17 cellular contexts compared by ENCODE assay signal in genomic region chrX:154441564-154441963, GRCh38. TPM values are rescaled to one million over a fixed set of nuclear protein-coding genes. Genes with fewer than 3 reads are reported as not detected.
A peak's percentile ranks its signal among the peaks of the same experiment; 100 is the strongest.
DNase-seq lines count a peak whose midpoint lies in the region; ATAC-seq and TF ChIP-seq lines count a peak whose summit lies in the region.
"Had no signal": no experiment of that assay in that cellular context is flagged by ENCODE, and none has a peak within 500 bp of the region (broad histone marks: within the 10 kb centered on the region; RNA-seq: fewer than 3 reads in every experiment).

No MANE protein-coding gene starts in this region.

- peak overlapping the region; percentile 19 for H3K27ac Mint-ChIP-seq in activated CD8-positive, alpha-beta memory T cell treated with anti-CD3 and anti-CD28 coated beads, Interleukin-2, amount 10 ng/mL, durations not matched to agents 7 days and 5 days
- H3K27ac Mint-ChIP-seq in CD8-positive, alpha-beta memory T cell, result peak overlapping the region in 6 of 8 donors; percentile 52 to 91 (median 85)

- no peak for TF ChIP-seq CTCF in spleen (IDR thresholded peaks at IDR 0.05 in 8 of 11, conservative IDR thresholded peaks at IDR 0.05 in 3 of 11)

- no peak overlapping the region for H3K4me3 ChIP-seq in CD8-positive, alpha-beta memory T cell (ENCODE audit: low read length)
- H3K4me3 ChIP-seq in spleen, result no peak overlapping the region
- H3K4me3 ChIP-seq: BLaER1 treated with 17β-estradiol and CSF1 and Interleukin-3, amounts not matched to agents 10 nM and 100 nM; K562 had no signal

- POLR2A ChIA-PET in CD8-positive, alpha-beta memory T cell (lab: Charles Lee), result interaction anchor here (0.6 to 0.7 kb wide), 3 partner anchors 16 to 69 kb away, joined by 3 to 6 read pairs (median 3); partner anchors contain the start of genes PLXNA3 and SLC10A3

- no peaks in the 10 kb centered on the region for H3K9me3 ChIP-seq in CD8-positive, alpha-beta memory T cell (ENCODE audit: low read length)
- H3K9me3 ChIP-seq in spleen, result no peaks in the 10 kb centered on the region

- H3K36me3 Mint-ChIP-seq in activated CD8-positive, alpha-beta memory T cell treated with anti-CD3 and anti-CD28 coated beads, Interleukin-2, amount 10 ng/mL, durations not matched to agents 7 days and 5 days, result peaks cover 12% of the 10 kb centered on the region
- H3K36me3 Mint-ChIP-seq in CD8-positive, alpha-beta memory T cell, result peaks cover 0 to 36% (median 0%) of the 10 kb centered on the region in 3 donors

- ATAC-seq in activated CD8-positive, alpha-beta memory T cell treated with anti-CD3 and anti-CD28 coated beads, Interleukin-2, amount 10 ng/mL, durations not matched to agents 7 days and 5 days, result no peak
- ATAC-seq in HG03135 (IDR thresholded peaks at IDR 0.05; ENCODE audit: unreplicated experiment), result no peak
- ATAC-seq: K562 had no signal

- intact Hi-C loops in spleen (cut with DNase I; ENCODE audit: low total_unique reads), result no loop called here

- no peak overlapping the region for H3K4me3 Mint-ChIP-seq in activated CD8-positive, alpha-beta memory T cell treated with anti-CD3 and anti-CD28 coated beads, Interleukin-2, amount 10 ng/mL, durations not matched to agents 7 days and 5 days
- H3K4me3 Mint-ChIP-seq in CD8-positive, alpha-beta memory T cell, result peak overlapping the region; percentile 14 to 77 (median 57)

- WGBS in spleen, 5 donors, result 82 to 95% (median 87%) methylated on average over 7 to 11 of the region's 11 CpGs

- H3K27me3 ChIP-seq in CD8-positive, alpha-beta memory T cell (ENCODE audit: insufficient read depth, low read length, poor library complexity, severe bottlenecking), result no peaks in the 10 kb centered on the region
- H3K27me3 ChIP-seq in spleen (replicated peaks in 1 of 7), result peaks cover 0 to 6% (median 0%) of the 10 kb centered on the region in 7 donors

- TF ChIP-seq POLR2A in spleen (IDR thresholded peaks at IDR 0.05), result no peak

- H3K4me1 Mint-ChIP-seq in activated CD8-positive, alpha-beta memory T cell treated with anti-CD3 and anti-CD28 coated beads, Interleukin-2, amount 10 ng/mL, durations not matched to agents 7 days and 5 days, result peaks cover 29% of the 10 kb centered on the region
- H3K4me1 Mint-ChIP-seq in CD8-positive, alpha-beta memory T cell, result peaks cover 14 to 46% (median 17%) of the 10 kb centered on the region in 3 donors

- H3K4me1 ChIP-seq in CD8-positive, alpha-beta memory T cell (ENCODE audit: insufficient read depth, low read length), result peaks cover 32% of the 10 kb centered on the region
- peaks cover 9 to 75% (median 33%) of the 10 kb centered on the region in 6 donors for H3K4me1 ChIP-seq in spleen

- H3K9me3 Mint-ChIP-seq in activated CD8-positive, alpha-beta memory T cell treated with anti-CD3 and anti-CD28 coated beads, Interleukin-2, amount 10 ng/mL, durations not matched to agents 7 days and 5 days (ENCODE audit: low read depth), result no peaks in the 10 kb centered on the region
- H3K9me3 Mint-ChIP-seq in CD8-positive, alpha-beta memory T cell, result no peaks in the 10 kb centered on the region

- H3K36me3 ChIP-seq in CD8-positive, alpha-beta memory T cell (ENCODE audit: insufficient read depth, low read length), result no peaks in the 10 kb centered on the region
- H3K36me3 ChIP-seq in spleen, result peaks cover 0 to 59% (median 18%) of the 10 kb centered on the region in 6 donors

- no peak for DNase-seq in activated CD8-positive, alpha-beta memory T cell treated with anti-CD3 and anti-CD28 coated beads, Interleukin-2, amount 10 ng/mL, durations not matched to agents 7 days and 5 days
- DNase-seq in activated CD8-positive, alpha-beta memory T cell treated with anti-CD3 and anti-CD28 coated beads, Interleukin-2, amount 50 U/mL, for 48 hours, result no peak
- peak in 2 of 5 donors; percentile 23 to 37 for DNase-seq in CD8-positive, alpha-beta memory T cell
- peak; percentile 26 for DNase-seq in central memory CD4-positive, alpha-beta T cell
- DNase-seq in spleen, result peak; percentile 71
- no peak for DNase-seq in A172 (ENCODE audit: low spot score)
- DNase-seq: COR-L47, DMS 273 treated with DMSO at 0.1 percent for 48 hours, DND-41, NCI-H1105, NCI-H2081, NCI-H510A treated with DMSO at 0.1 percent for 48 hours, NCI-H82, SIG-M5 had no signal

- no peak overlapping the region for H3K27ac ChIP-seq in CD8-positive, alpha-beta memory T cell (ENCODE audit: low read depth, low read length)
- peak overlapping the region in 2 of 8 donors; percentile 32 to 42 for H3K27ac ChIP-seq in spleen
- H3K27ac ChIP-seq: BLaER1 treated with 17β-estradiol and CSF1 and Interleukin-3, amounts not matched to agents 10 nM and 100 nM had no signal

- CTCF ChIA-PET in activated CD8-positive, alpha-beta memory T cell treated with anti-CD3 and anti-CD28 coated beads, Interleukin-2, amount 10 ng/mL, durations not matched to agents 7 days and 5 days (lab: Charles Lee), result no interaction called here
- CTCF ChIA-PET in CD8-positive, alpha-beta memory T cell (lab: Charles Lee), result interaction anchor here (0.8 to 1.5 kb wide), 2 partner anchors 12 to 43 kb away, joined by 3 to 6 read pairs; partner anchors contain the start of gene RPL10

- no peaks in the 10 kb centered on the region for H3K27me3 Mint-ChIP-seq in activated CD8-positive, alpha-beta memory T cell treated with anti-CD3 and anti-CD28 coated beads, Interleukin-2, amount 10 ng/mL, durations not matched to agents 7 days and 5 days
- H3K27me3 Mint-ChIP-seq in CD8-positive, alpha-beta memory T cell, result peaks cover 0 to 9% of the 10 kb centered on the region in 2 donors

RNA-seq across cellular contexts. Expression of gene FAM50A, which starts 2.4 kb away (rescaled TPM):
- total RNA-seq in activated CD8-positive, alpha-beta memory T cell treated with anti-CD3 and anti-CD28 coated beads, Interleukin-2, amount 10 ng/mL, durations not matched to agents 7 days and 5 days, result 10 to 100 TPM; 66.2 to 70.5 TPM
- total RNA-seq in CD8-positive, alpha-beta memory T cell, result 10 to 100 TPM; 79.5 to 81.3 TPM
- polyA plus RNA-seq in CD8-positive, alpha-beta memory T cell, result 59.6 TPM
- 10 to 100 TPM; 30.3 to 53.9 (median 45.5) TPM for total RNA-seq in spleen
- polyA plus RNA-seq in spleen, result 100 to 1,000 TPM in 1 of 3 donors, 10 to 100 TPM in 2; 65.7 to 123 (median 99.4) TPM
- 110 and 137 TPM in 2 replicates for total RNA-seq in A172 (2014; rRNA removed; shearing (Covaris generic))

RNA-seq across cellular contexts. Expression of gene GDI1, which starts 4.6 kb away (rescaled TPM):
- 100 to 1,000 TPM in 1 of 2 experiments, 10 to 100 TPM in 1; 99.0 to 117 TPM for total RNA-seq in activated CD8-positive, alpha-beta memory T cell treated with anti-CD3 and anti-CD28 coated beads, Interleukin-2, amount 10 ng/mL, durations not matched to agents 7 days and 5 days
- total RNA-seq in CD8-positive, alpha-beta memory T cell, result 100 to 1,000 TPM; 107 to 113 TPM
- 49.1 TPM for polyA plus RNA-seq in CD8-positive, alpha-beta memory T cell
- 100 to 1,000 TPM in 6 of 7 donors, 10 to 100 TPM in 1; 88.7 to 137 (median 111) TPM for total RNA-seq in spleen
- 100 to 1,000 TPM in 2 of 3 donors, 10 to 100 TPM in 1; 56.2 to 125 (median 107) TPM for polyA plus RNA-seq in spleen
- total RNA-seq in A172 (2014; rRNA removed; shearing (Covaris generic)), result 143 and 229 TPM in 2 replicates

RNA-seq across cellular contexts. Expression of gene ATP6AP1, which starts 13.1 kb away (rescaled TPM):
- total RNA-seq in activated CD8-positive, alpha-beta memory T cell treated with anti-CD3 and anti-CD28 coated beads, Interleukin-2, amount 10 ng/mL, durations not matched to agents 7 days and 5 days, result 10 to 100 TPM; 42.0 to 48.4 TPM
- 10 to 100 TPM; 43.0 to 43.2 TPM for total RNA-seq in CD8-positive, alpha-beta memory T cell
- 129 TPM for polyA plus RNA-seq in CD8-positive, alpha-beta memory T cell
- total RNA-seq in spleen, result 100 to 1,000 TPM in 3 of 7 donors, 10 to 100 TPM in 4; 80.3 to 127 (median 99.9) TPM
- polyA plus RNA-seq in spleen, result 10 to 100 TPM; 34.2 to 62.3 (median 44.1) TPM
- 132 and 137 TPM in 2 replicates for total RNA-seq in A172 (2014; rRNA removed; shearing (Covaris generic))

RNA-seq across cellular contexts. Expression of gene PLXNA3, which starts 16.5 kb away (rescaled TPM):
- 10 to 100 TPM; 42.3 to 48.5 TPM for total RNA-seq in activated CD8-positive, alpha-beta memory T cell treated with anti-CD3 and anti-CD28 coated beads, Interleukin-2, amount 10 ng/mL, durations not matched to agents 7 days and 5 days
- total RNA-seq in CD8-positive, alpha-beta memory T cell, result 10 to 100 TPM; 34.1 to 39.2 TPM
- 0.79 TPM for polyA plus RNA-seq in CD8-positive, alpha-beta memory T cell
- 10 to 100 TPM in 6 of 7 donors, 1 to 10 TPM in 1; 9.1 to 46.8 (median 27.2) TPM for total RNA-seq in spleen
- 10 to 100 TPM in 1 of 3 donors, 1 to 10 TPM in 2; 2.5 to 11.6 (median 4.1) TPM for polyA plus RNA-seq in spleen
- 9.7 and 14.3 TPM in 2 replicates for total RNA-seq in A172 (2014; rRNA removed; shearing (Covaris generic))

RNA-seq across cellular contexts. Expression of gene TAFAZZIN, which starts 30.2 kb away (rescaled TPM):
- total RNA-seq in activated CD8-positive, alpha-beta memory T cell treated with anti-CD3 and anti-CD28 coated beads, Interleukin-2, amount 10 ng/mL, durations not matched to agents 7 days and 5 days, result 10 to 100 TPM; 77.1 to 90.2 TPM
- 10 to 100 TPM; 51.9 to 52.3 TPM for total RNA-seq in CD8-positive, alpha-beta memory T cell
- 41.4 TPM for polyA plus RNA-seq in CD8-positive, alpha-beta memory T cell
- total RNA-seq in spleen, result 100 to 1,000 TPM in 1 of 7 donors, 10 to 100 TPM in 6; 70.1 to 107 (median 76.3) TPM
- polyA plus RNA-seq in spleen, result 100 to 1,000 TPM in 2 of 3 donors, 10 to 100 TPM in 1; 65.7 to 135 (median 115) TPM
- total RNA-seq in A172 (2014; rRNA removed; shearing (Covaris generic)), result 29.8 and 43.7 TPM in 2 replicates

Comparison
In these comparisons a context has a peak if more than half of its experiments do, and no peak if none do; other contexts are left out.
1. DNase-seq: peak in central memory CD4-positive, alpha-beta T cell (single experiment) and spleen (single experiment); none in activated CD8-positive, alpha-beta memory T cell treated with anti-CD3 and anti-CD28 coated beads, Interleukin-2, amount 10 ng/mL, durations not matched to agents 7 days and 5 days (single experiment), activated CD8-positive, alpha-beta memory T cell treated with anti-CD3 and anti-CD28 coated beads, Interleukin-2, amount 50 U/mL, for 48 hours (single experiment) and A172 (single experiment).